In genomic region chrX:66255359-66255967, GRCh38 we compare ENCODE assay signal across 30 cellular contexts.
"Had no signal": no experiment of that assay in that cellular context is flagged by ENCODE, and none has a peak within 500 bp of the region (broad histone marks: within the 10 kb centered on the region; RNA-seq: fewer than 3 reads in every experiment).

No MANE protein-coding gene starts in this region.

- H3K9me3 Mint-ChIP-seq: type B pancreatic cell had no signal

- H3K9me3 ChIP-seq: ovary, right lobe of liver, sigmoid colon, suprapubic skin, testis, tibial artery, transverse colon, upper lobe of right lung, uterus had no signal

- H3K27me3 Mint-ChIP-seq: stimulated activated naive CD8-positive, alpha-beta T cell treated with anti-CD3 and anti-CD28 coated beads, Interleukin-15, amount 100 ng/mL, for 72 hours; type B pancreatic cell had no signal

- ATAC-seq: naive thymus-derived CD4-positive, alpha-beta T cell; natural killer cell; psoas muscle; right cardiac atrium; right lobe of liver; stimulated activated memory B cell treated with anti-CD40 and anti-IgM and Interleukin-4, amounts not matched to agents 10 μg/mL and 1 μg/mL and 100 μg/mL, for 72 hours; stimulated activated naive CD8-positive, alpha-beta T cell treated with anti-CD3 and anti-CD28 coated beads, Interleukin-15, amount 100 ng/mL, for 72 hours; stimulated activated naive CD8-positive, alpha-beta T cell treated with anti-CD3 and anti-CD28 coated beads, Interleukin-15, Interleukin-2, amounts not matched to agents 100 U/mL and 50 U/mL, for 24 hours; upper lobe of right lung had no signal

- H3K4me1 ChIP-seq: neural progenitor cell, parathyroid adenoma, psoas muscle, right lobe of liver, sigmoid colon, spleen, suprapubic skin, testis, tibial artery, transverse colon, upper lobe of right lung, uterus had no signal

- H3K4me3 Mint-ChIP-seq: naive thymus-derived CD4-positive, alpha-beta T cell; natural killer cell; nephron; neural progenitor cell; stimulated activated memory B cell treated with anti-CD40 and anti-IgM and Interleukin-4, amounts not matched to agents 10 μg/mL and 1 μg/mL and 100 μg/mL, for 72 hours; stimulated activated naive CD8-positive, alpha-beta T cell treated with anti-CD3 and anti-CD28 coated beads, Interleukin-15, amount 100 ng/mL, for 72 hours; type B pancreatic cell had no signal

- H3K36me3 ChIP-seq: neural progenitor cell, ovary, right lobe of liver, spleen, suprapubic skin, transverse colon, upper lobe of right lung, uterus had no signal

- DNase-seq: naive thymus-derived CD4-positive, alpha-beta T cell; natural killer cell; occipital lobe; ovary; psoas muscle; right cardiac atrium; right lobe of liver; sigmoid colon; spleen; stimulated activated CD4-positive, alpha-beta T cell treated with anti-CD3 and anti-CD28 coated beads, Interleukin-12 subunit alpha, Interleukin-12 subunit beta, amount 100 ng/mL, for 4 hours; stimulated activated CD4-positive, alpha-beta T cell treated with anti-CD3 and anti-CD28 coated beads, Interleukin-1b, Interleukin-23, amount 100 ng/mL, for 48 hours; stimulated activated CD4-positive, alpha-beta T cell treated with anti-CD3 and anti-CD28 coated beads, Interleukin-4, amount 100 ng/mL, for 1 hour; stimulated activated CD4-positive, alpha-beta T cell treated with anti-CD3 and anti-CD28 coated beads, Interleukin-4, amount 100 ng/mL, for 4 hours; stimulated activated CD8-positive, alpha-beta memory T cell treated with anti-CD3 and anti-CD28 coated beads, Interleukin-4, amount 100 ng/mL, for 48 hours; stimulated activated naive CD4-positive, alpha-beta T cell; stimulated activated naive CD8-positive, alpha-beta T cell treated with anti-CD3 and anti-CD28 coated beads, Interleukin-15, amount 100 ng/mL, for 72 hours; stimulated activated naive CD8-positive, alpha-beta T cell treated with anti-CD3 and anti-CD28 coated beads, Interleukin-15, Interleukin-2, amounts not matched to agents 100 U/mL and 50 U/mL, for 24 hours; substantia nigra; testis; tibial artery; transverse colon; upper lobe of right lung; uterus had no signal

- H3K9ac ChIP-seq: neural progenitor cell, parathyroid adenoma had no signal

- H2AFZ ChIP-seq: neural progenitor cell, parathyroid adenoma had no signal

- H3K79me2 ChIP-seq: parathyroid adenoma had no signal

- H3K27ac ChIP-seq: neural progenitor cell, ovary, parathyroid adenoma, psoas muscle, right lobe of liver, sigmoid colon, spleen, suprapubic skin, testis, tibial artery, transverse colon, upper lobe of right lung, uterus had no signal

- H3K4me1 Mint-ChIP-seq: naive thymus-derived CD4-positive, alpha-beta T cell; natural killer cell; nephron; neural progenitor cell; stimulated activated memory B cell treated with anti-CD40 and anti-IgM and Interleukin-4, amounts not matched to agents 10 μg/mL and 1 μg/mL and 100 μg/mL, for 72 hours; stimulated activated naive CD8-positive, alpha-beta T cell treated with anti-CD3 and anti-CD28 coated beads, Interleukin-15, amount 100 ng/mL, for 72 hours had no signal

- H3K27ac Mint-ChIP-seq: naive thymus-derived CD4-positive, alpha-beta T cell; natural killer cell; nephron; neural progenitor cell; stimulated activated memory B cell treated with anti-CD40 and anti-IgM and Interleukin-4, amounts not matched to agents 10 μg/mL and 1 μg/mL and 100 μg/mL, for 72 hours; stimulated activated naive CD8-positive, alpha-beta T cell treated with anti-CD3 and anti-CD28 coated beads, Interleukin-15, amount 100 ng/mL, for 72 hours; type B pancreatic cell had no signal

- H3K4me2 ChIP-seq: neural progenitor cell, smooth muscle cell had no signal

- H3K27me3 ChIP-seq: neural progenitor cell, ovary, right lobe of liver, sigmoid colon, suprapubic skin, testis, tibial artery, transverse colon, upper lobe of right lung, uterus had no signal

- H3K4me3 ChIP-seq: neural progenitor cell, ovary, psoas muscle, right lobe of liver, sigmoid colon, smooth muscle cell, spleen, suprapubic skin, testis, tibial artery, transverse colon, upper lobe of right lung, uterus had no signal

- H3K36me3 Mint-ChIP-seq: naive thymus-derived CD4-positive, alpha-beta T cell; natural killer cell; stimulated activated memory B cell treated with anti-CD40 and anti-IgM and Interleukin-4, amounts not matched to agents 10 μg/mL and 1 μg/mL and 100 μg/mL, for 72 hours had no signal
